ENCODE assay signal across 8 cellular contexts in the genomic region with DNA sequence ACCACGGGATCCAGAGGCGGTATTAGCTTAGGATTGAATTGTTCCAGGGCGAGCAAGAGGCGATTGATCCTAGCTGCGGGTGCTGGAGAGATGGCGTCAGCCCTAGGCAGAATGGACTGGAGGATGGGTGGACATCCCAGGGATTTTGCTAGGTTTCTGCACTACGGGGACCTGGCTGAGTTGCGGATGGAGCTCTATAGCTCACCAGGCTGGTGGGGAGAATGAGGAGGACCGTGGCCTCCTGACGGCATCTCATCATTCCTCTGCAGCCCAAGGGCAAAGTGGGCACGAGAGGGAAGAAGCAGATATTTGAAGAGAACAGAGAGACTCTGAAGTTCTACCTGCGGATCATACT. TPM values are rescaled to one million over a fixed set of nuclear protein-coding genes. Genes with fewer than 3 reads are reported as not detected.
A peak's percentile ranks its signal among the peaks of the same experiment; 100 is the strongest.
DNase-seq lines count a peak whose midpoint lies in the region; ATAC-seq, FAIRE-seq and TF ChIP-seq lines count a peak whose summit lies in the region.

No MANE protein-coding gene starts in this region.

- peaks cover 31 to 46% of the 10 kb centered on the region in 2 donors for H3K36me3 ChIP-seq in muscle layer of duodenum (ENCODE audit: control insufficient read depth in 1 of 2, insufficient read depth in 2 of 2, low read length in 2 of 2)

- no peak for TF ChIP-seq CTCF in A549 (IDR thresholded peaks at IDR 0.05)

- no peaks in the 10 kb centered on the region for H3K27me3 ChIP-seq in muscle layer of duodenum (ENCODE audit: low read depth, low read length)

- no peak for FAIRE-seq in A549 (lab: Jason Lieb, UNC)
- FAIRE-seq in GM12892 (lab: Jason Lieb, UNC): no peak

- POLR2A ChIA-PET in A549 (lab: Yijun Ruan, JAX): interaction anchor here (1.2 to 3.1 kb wide), 11 partner anchors 9 to 50 kb away, joined by 3 to 30 read pairs (median 6); partner anchors contain the start of genes E2F4, FHOD1 and SLC9A5

- WGBS in A549 (ENCODE audit: missing lambda C conversion rate): 12% methylated on average over 7 of the region's 12 CpGs

- DNase-seq in A549 (ENCODE audit: low read depth in 1 of 2, low spot score in 1 of 2) (no peak), NCI-H2227 treated with DMSO at 0.1 percent for 48 hours (lab: John Stamatoyannopoulos, UW) (no peak), GM12892 (ENCODE audit: insufficient read length) (no peak), GDM1 (lab: John Stamatoyannopoulos, UW) (no peak)
- no peak for DNase-seq in Jurkat, Clone E6-1 (ENCODE audit: low read depth, low spot score)

- TF ChIP-seq EP300 in A549 (IDR thresholded peaks at IDR 0.05): no peak

- no peak for TF ChIP-seq RAD21 in A549 (conservative IDR thresholded peaks at IDR 0.05 in 1 of 2, IDR thresholded peaks at IDR 0.05 in 1 of 2)

- ATAC-seq in A549 (no peak), GM18502 (IDR thresholded peaks at IDR 0.05; ENCODE audit: poor library complexity, unreplicated experiment) (no peak)

- H3K4me3 ChIP-seq in A549 (peak overlapping the region; percentile 83), muscle layer of duodenum (ENCODE audit: low read depth in 1 of 2, low read length in 2 of 2) (peak overlapping the region; percentile 97 to 100)
- peak overlapping the region; percentile 82 for H3K4me3 ChIP-seq in Jurkat, Clone E6-1 (ENCODE audit: low read length)

- H3K4me2 ChIP-seq in A549: peak overlapping the region; percentile 79

- H3K9me3 ChIP-seq in A549 (no peaks in the 10 kb centered on the region), muscle layer of duodenum (ENCODE audit: control insufficient read depth in 1 of 2, low read length in 2 of 2) (no peaks in the 10 kb centered on the region)

- TF ChIP-seq POLR2A in A549 (IDR thresholded peaks at IDR 0.05; ENCODE audit: low read length) (no peak), GM12892 (IDR thresholded peaks at IDR 0.05; ENCODE audit: low read depth, low read length) (no peak)

- H3K4me1 ChIP-seq in A549 (peaks cover 13% of the 10 kb centered on the region), muscle layer of duodenum (ENCODE audit: control insufficient read depth in 1 of 2, insufficient read depth in 2 of 2, low read length in 2 of 2) (peaks cover 8 to 30% of the 10 kb centered on the region in 2 donors)

- H3K27ac ChIP-seq in A549: peak overlapping the region; percentile 89 to 95
- H3K27ac ChIP-seq in cingulate gyrus (ENCODE audit: low read depth, low read length): peak overlapping the region; percentile 86
- H3K27ac ChIP-seq in muscle layer of duodenum (ENCODE audit: low read length): peak overlapping the region; percentile 88

- CTCF ChIA-PET in A549 (lab: Yijun Ruan, JAX): interaction anchor here (1.2 to 14.1 kb wide), 9 partner anchors 9 to 273 kb away, joined by 3 to 138 read pairs (median 5); partner anchors contain the start of genes FHOD1 and SLC9A5

TF ChIP-seq in A549, 52 proteins besides CTCF, POLR2A, EP300 and RAD21:
- TF ChIP-seq PHF8 (IDR thresholded peaks at IDR 0.05; ENCODE audit: borderline replicate concordance, low read depth): no peak
- no peak for TF ChIP-seq CHD4 (IDR thresholded peaks at IDR 0.05; ENCODE audit: borderline replicate concordance)
- no peak for TF ChIP-seq ZC3H11A (IDR thresholded peaks at IDR 0.05)
- no peak for TF ChIP-seq CBX8 (IDR thresholded peaks at IDR 0.05)
- TF ChIP-seq, protein P1, sequence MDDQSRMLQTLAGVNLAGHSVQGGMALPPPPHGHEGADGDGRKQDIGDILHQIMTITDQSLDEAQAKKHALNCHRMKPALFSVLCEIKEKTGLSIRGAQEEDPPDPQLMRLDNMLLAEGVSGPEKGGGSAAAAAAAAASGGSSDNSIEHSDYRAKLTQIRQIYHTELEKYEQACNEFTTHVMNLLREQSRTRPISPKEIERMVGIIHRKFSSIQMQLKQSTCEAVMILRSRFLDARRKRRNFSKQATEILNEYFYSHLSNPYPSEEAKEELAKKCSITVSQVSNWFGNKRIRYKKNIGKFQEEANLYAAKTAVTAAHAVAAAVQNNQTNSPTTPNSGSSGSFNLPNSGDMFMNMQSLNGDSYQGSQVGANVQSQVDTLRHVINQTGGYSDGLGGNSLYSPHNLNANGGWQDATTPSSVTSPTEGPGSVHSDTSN (IDR thresholded peaks at IDR 0.05): no peak
- TF ChIP-seq EHMT2 (IDR thresholded peaks at IDR 0.05; ENCODE audit: low read depth): no peak

RNA-seq across cellular contexts. Expression of gene TMEM208, which starts 0.6 kb away (rescaled TPM):
- 70.2 and 73.5 TPM in 2 replicates for polyA plus RNA-seq in A549 (2011; rRNA removed)
- 117 and 121 TPM in 2 replicates for polyA plus RNA-seq in A549 (2012; cell fraction: cytosol; rRNA removed)
- 96.8 and 125 TPM in 2 replicates for polyA plus RNA-seq in A549 (2012; cell fraction: nucleus; rRNA removed)
- polyA plus RNA-seq in A549 (2017; fragmentation: RNase III; extraction: RNeasy Plus Mini Kit Qiagen cat#74134 plus additional on column Dnase treatment): 103 to 114 TPM (median 114 TPM) in 3 replicates
- polyA minus RNA-seq in A549 (2011; rRNA and poly(A)+ RNA removed): 61.1 and 70.3 TPM in 2 replicates
- polyA plus RNA-seq in Jurkat, Clone E6-1 (2012; ENCODE audit: insufficient read depth, insufficient read length): 92.1 TPM
- 34.9 TPM for polyA plus RNA-seq in GM12892 (2012; ENCODE audit: missing spikeins)

RNA-seq across cellular contexts. Expression of gene FHOD1, which starts 19.7 kb away (rescaled TPM):
- polyA plus RNA-seq in A549 (2011; rRNA removed) (16.1 and 18.1 TPM in 2 replicates), A549 (2017; fragmentation: RNase III; extraction: RNeasy Plus Mini Kit Qiagen cat#74134 plus additional on column Dnase treatment) (29.1 to 34.2 TPM (median 33.6 TPM) in 3 replicates)
- polyA plus RNA-seq in A549 (2012; cell fraction: cytosol; rRNA removed): 34.2 and 36.9 TPM in 2 replicates
- polyA plus RNA-seq in A549 (2012; cell fraction: nucleus; rRNA removed): 169 and 214 TPM in 2 replicates
- polyA minus RNA-seq in A549 (2011; rRNA and poly(A)+ RNA removed): 23.2 and 31.8 TPM in 2 replicates
- 79.4 TPM for polyA plus RNA-seq in Jurkat, Clone E6-1 (2012; ENCODE audit: insufficient read depth, insufficient read length)
- 26.1 TPM for polyA plus RNA-seq in GM12892 (2012; ENCODE audit: missing spikeins)

RNA-seq across cellular contexts. Expression of gene SLC9A5, which starts 21.2 kb away (rescaled TPM):
- 0.83 and 1.1 TPM in 2 replicates for polyA plus RNA-seq in A549 (2011; rRNA removed)
- polyA plus RNA-seq in A549 (2012; cell fraction: cytosol; rRNA removed): 1.2 and 1.3 TPM in 2 replicates
- polyA plus RNA-seq in A549 (2012; cell fraction: nucleus; rRNA removed): 8.4 and 9.9 TPM in 2 replicates
- 1.6 to 2.6 TPM (median 2.5 TPM) in 3 replicates for polyA plus RNA-seq in A549 (2017; fragmentation: RNase III; extraction: RNeasy Plus Mini Kit Qiagen cat#74134 plus additional on column Dnase treatment)
- polyA minus RNA-seq in A549 (2011; rRNA and poly(A)+ RNA removed): 0.99 and 1.6 TPM in 2 replicates
- 6.8 TPM for polyA plus RNA-seq in Jurkat, Clone E6-1 (2012; ENCODE audit: insufficient read depth, insufficient read length)
- polyA plus RNA-seq in GM12892 (2012; ENCODE audit: missing spikeins): 4.4 TPM

RNA-seq across cellular contexts. Expression of gene ELMO3, which starts 28.6 kb away (rescaled TPM):
- 0.62 and 1.0 TPM in 2 replicates for polyA plus RNA-seq in A549 (2011; rRNA removed)
- polyA plus RNA-seq in A549 (2012; cell fraction: cytosol; rRNA removed): 2.0 and 2.1 TPM in 2 replicates
- polyA plus RNA-seq in A549 (2012; cell fraction: nucleus; rRNA removed): 13.0 and 15.7 TPM in 2 replicates
- polyA plus RNA-seq in A549 (2017; fragmentation: RNase III; extraction: RNeasy Plus Mini Kit Qiagen cat#74134 plus additional on column Dnase treatment): 1.3 to 1.5 TPM (median 1.4 TPM) in 3 replicates
- 0.78 and 1.2 TPM in 2 replicates for polyA minus RNA-seq in A549 (2011; rRNA and poly(A)+ RNA removed)
- 4.7 TPM for polyA plus RNA-seq in Jurkat, Clone E6-1 (2012; ENCODE audit: insufficient read depth, insufficient read length)
- polyA plus RNA-seq in GM12892 (2012; ENCODE audit: missing spikeins): 1.2 TPM

RNA-seq across cellular contexts. Expression of gene E2F4, which starts 35.6 kb away (rescaled TPM):
- polyA plus RNA-seq in A549 (2011; rRNA removed): 65.1 and 71.8 TPM in 2 replicates
- polyA plus RNA-seq in A549 (2012; cell fraction: cytosol; rRNA removed): 128 and 154 TPM in 2 replicates
- polyA plus RNA-seq in A549 (2012; cell fraction: nucleus; rRNA removed): 347 and 361 TPM in 2 replicates
- polyA plus RNA-seq in A549 (2017; fragmentation: RNase III; extraction: RNeasy Plus Mini Kit Qiagen cat#74134 plus additional on column Dnase treatment): 66.0 to 69.6 TPM (median 66.6 TPM) in 3 replicates
- polyA minus RNA-seq in A549 (2011; rRNA and poly(A)+ RNA removed): 106 and 115 TPM in 2 replicates
- 101 TPM for polyA plus RNA-seq in Jurkat, Clone E6-1 (2012; ENCODE audit: insufficient read depth, insufficient read length)
- polyA plus RNA-seq in GM12892 (2012; ENCODE audit: missing spikeins): 56.2 TPM
